In the genomic region with DNA sequence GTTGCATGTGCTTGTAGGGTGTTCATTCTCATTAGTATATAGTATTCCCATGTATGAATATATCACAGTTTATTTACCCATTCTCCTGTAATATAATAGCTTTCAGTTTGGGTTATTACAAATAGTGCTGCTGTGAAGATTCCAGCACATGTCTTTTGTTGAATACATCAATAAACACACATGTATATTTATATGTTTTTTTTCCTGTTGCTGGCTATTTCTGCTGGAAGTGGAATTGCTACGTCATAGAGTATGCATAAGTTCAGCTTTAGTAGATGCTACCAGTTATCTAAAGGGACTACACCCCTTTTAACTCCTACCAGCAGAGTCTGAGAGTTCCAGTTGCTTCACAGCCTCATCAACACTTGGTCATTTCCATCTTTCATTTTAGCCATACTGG, we compare ENCODE assay signal across 1 cellular context.
TF ChIP-seq lines count a peak whose summit lies in the region.

No MANE protein-coding gene starts in this region.

TF ChIP-seq in HepG2, 621 proteins besides CTCF, POLR2A, EP300 and RAD21:
- no peak for TF ChIP-seq ZNF496 (CRISPR knock-in tag; IDR thresholded peaks at IDR 0.05; ENCODE audit: insufficient replicate concordance)
- TF ChIP-seq HNRNPLL (IDR thresholded peaks at IDR 0.05; ENCODE audit: low read depth, low read length, poor library complexity, severe bottlenecking), result no peak
- TF ChIP-seq FOXC1 (CRISPR knock-in tag; IDR thresholded peaks at IDR 0.05; ENCODE audit: borderline replicate concordance), result no peak
- TF ChIP-seq ZIK1 (CRISPR knock-in tag; IDR thresholded peaks at IDR 0.05; ENCODE audit: borderline replicate concordance, low read depth), result no peak
- TF ChIP-seq, protein P1, sequence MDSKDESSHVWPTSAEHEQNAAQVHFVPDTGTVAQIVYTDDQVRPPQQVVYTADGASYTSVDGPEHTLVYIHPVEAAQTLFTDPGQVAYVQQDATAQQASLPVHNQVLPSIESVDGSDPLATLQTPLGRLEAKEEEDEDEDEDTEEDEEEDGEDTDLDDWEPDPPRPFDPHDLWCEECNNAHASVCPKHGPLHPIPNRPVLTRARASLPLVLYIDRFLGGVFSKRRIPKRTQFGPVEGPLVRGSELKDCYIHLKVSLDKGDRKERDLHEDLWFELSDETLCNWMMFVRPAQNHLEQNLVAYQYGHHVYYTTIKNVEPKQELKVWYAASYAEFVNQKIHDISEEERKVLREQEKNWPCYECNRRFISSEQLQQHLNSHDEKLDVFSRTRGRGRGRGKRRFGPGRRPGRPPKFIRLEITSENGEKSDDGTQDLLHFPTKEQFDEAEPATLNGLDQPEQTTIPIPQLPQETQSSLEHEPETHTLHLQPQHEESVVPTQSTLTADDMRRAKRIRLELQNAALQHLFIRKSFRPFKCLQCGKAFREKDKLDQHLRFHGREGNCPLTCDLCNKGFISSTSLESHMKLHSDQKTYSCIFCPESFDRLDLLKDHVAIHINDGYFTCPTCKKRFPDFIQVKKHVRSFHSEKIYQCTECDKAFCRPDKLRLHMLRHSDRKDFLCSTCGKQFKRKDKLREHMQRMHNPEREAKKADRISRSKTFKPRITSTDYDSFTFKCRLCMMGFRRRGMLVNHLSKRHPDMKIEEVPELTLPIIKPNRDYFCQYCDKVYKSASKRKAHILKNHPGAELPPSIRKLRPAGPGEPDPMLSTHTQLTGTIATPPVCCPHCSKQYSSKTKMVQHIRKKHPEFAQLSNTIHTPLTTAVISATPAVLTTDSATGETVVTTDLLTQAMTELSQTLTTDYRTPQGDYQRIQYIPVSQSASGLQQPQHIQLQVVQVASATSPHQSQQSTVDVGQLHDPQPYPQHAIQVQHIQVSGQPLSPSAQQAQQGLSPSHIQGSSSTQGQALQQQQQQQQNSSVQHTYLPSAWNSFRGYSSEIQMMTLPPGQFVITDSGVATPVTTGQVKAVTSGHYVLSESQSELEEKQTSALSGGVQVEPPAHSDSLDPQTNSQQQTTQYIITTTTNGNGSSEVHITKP (CRISPR knock-in tag; IDR thresholded peaks at IDR 0.05; ENCODE audit: low read depth), result no peak
- no peak for TF ChIP-seq POGZ (CRISPR knock-in tag; IDR thresholded peaks at IDR 0.05)
- no peak for TF ChIP-seq CCAR2 (optimal IDR thresholded peaks at IDR 0.05; ENCODE audit: low read depth, low read length)
- no peak for TF ChIP-seq TOE1 (CRISPR knock-in tag; IDR thresholded peaks at IDR 0.05)
- TF ChIP-seq, protein P2, sequence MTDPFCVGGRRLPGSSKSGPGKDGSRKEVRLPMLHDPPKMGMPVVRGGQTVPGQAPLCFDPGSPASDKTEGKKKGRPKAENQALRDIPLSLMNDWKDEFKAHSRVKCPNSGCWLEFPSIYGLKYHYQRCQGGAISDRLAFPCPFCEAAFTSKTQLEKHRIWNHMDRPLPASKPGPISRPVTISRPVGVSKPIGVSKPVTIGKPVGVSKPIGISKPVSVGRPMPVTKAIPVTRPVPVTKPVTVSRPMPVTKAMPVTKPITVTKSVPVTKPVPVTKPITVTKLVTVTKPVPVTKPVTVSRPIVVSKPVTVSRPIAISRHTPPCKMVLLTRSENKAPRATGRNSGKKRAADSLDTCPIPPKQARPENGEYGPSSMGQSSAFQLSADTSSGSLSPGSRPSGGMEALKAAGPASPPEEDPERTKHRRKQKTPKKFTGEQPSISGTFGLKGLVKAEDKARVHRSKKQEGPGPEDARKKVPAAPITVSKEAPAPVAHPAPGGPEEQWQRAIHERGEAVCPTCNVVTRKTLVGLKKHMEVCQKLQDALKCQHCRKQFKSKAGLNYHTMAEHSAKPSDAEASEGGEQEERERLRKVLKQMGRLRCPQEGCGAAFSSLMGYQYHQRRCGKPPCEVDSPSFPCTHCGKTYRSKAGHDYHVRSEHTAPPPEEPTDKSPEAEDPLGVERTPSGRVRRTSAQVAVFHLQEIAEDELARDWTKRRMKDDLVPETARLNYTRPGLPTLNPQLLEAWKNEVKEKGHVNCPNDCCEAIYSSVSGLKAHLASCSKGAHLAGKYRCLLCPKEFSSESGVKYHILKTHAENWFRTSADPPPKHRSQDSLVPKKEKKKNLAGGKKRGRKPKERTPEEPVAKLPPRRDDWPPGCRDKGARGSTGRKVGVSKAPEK (CRISPR knock-in tag; IDR thresholded peaks at IDR 0.05; ENCODE audit: borderline replicate concordance), result no peak
- no peak for TF ChIP-seq CENPX (CRISPR knock-in tag; IDR thresholded peaks at IDR 0.05)
- TF ChIP-seq, protein P3, sequence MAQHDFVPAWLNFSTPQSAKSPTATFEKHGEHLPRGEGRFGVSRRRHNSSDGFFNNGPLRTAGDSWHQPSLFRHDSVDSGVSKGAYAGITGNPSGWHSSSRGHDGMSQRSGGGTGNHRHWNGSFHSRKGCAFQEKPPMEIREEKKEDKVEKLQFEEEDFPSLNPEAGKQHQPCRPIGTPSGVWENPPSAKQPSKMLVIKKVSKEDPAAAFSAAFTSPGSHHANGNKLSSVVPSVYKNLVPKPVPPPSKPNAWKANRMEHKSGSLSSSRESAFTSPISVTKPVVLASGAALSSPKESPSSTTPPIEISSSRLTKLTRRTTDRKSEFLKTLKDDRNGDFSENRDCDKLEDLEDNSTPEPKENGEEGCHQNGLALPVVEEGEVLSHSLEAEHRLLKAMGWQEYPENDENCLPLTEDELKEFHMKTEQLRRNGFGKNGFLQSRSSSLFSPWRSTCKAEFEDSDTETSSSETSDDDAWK (CRISPR knock-in tag; IDR thresholded peaks at IDR 0.05), result no peak
- TF ChIP-seq ETV5 (CRISPR knock-in tag; IDR thresholded peaks at IDR 0.05; ENCODE audit: borderline replicate concordance), result no peak
- TF ChIP-seq EZH2 (conservative IDR thresholded peaks at IDR 0.05; ENCODE audit: low read depth, low read length), result no peak
- TF ChIP-seq ZNF256 (CRISPR knock-in tag; conservative IDR thresholded peaks at IDR 0.05), result no peak
- TF ChIP-seq, protein P4, sequence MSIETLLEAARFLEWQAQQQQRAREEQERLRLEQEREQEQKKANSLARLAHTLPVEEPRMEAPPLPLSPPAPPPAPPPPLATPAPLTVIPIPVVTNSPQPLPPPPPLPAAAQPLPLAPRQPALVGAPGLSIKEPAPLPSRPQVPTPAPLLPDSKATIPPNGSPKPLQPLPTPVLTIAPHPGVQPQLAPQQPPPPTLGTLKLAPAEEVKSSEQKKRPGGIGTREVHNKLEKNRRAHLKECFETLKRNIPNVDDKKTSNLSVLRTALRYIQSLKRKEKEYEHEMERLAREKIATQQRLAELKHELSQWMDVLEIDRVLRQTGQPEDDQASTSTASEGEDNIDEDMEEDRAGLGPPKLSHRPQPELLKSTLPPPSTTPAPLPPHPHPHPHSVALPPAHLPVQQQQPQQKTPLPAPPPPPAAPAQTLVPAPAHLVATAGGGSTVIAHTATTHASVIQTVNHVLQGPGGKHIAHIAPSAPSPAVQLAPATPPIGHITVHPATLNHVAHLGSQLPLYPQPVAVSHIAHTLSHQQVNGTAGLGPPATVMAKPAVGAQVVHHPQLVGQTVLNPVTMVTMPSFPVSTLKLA (IDR thresholded peaks at IDR 0.05), result peak; percentile 97
- TF ChIP-seq, protein P5, sequence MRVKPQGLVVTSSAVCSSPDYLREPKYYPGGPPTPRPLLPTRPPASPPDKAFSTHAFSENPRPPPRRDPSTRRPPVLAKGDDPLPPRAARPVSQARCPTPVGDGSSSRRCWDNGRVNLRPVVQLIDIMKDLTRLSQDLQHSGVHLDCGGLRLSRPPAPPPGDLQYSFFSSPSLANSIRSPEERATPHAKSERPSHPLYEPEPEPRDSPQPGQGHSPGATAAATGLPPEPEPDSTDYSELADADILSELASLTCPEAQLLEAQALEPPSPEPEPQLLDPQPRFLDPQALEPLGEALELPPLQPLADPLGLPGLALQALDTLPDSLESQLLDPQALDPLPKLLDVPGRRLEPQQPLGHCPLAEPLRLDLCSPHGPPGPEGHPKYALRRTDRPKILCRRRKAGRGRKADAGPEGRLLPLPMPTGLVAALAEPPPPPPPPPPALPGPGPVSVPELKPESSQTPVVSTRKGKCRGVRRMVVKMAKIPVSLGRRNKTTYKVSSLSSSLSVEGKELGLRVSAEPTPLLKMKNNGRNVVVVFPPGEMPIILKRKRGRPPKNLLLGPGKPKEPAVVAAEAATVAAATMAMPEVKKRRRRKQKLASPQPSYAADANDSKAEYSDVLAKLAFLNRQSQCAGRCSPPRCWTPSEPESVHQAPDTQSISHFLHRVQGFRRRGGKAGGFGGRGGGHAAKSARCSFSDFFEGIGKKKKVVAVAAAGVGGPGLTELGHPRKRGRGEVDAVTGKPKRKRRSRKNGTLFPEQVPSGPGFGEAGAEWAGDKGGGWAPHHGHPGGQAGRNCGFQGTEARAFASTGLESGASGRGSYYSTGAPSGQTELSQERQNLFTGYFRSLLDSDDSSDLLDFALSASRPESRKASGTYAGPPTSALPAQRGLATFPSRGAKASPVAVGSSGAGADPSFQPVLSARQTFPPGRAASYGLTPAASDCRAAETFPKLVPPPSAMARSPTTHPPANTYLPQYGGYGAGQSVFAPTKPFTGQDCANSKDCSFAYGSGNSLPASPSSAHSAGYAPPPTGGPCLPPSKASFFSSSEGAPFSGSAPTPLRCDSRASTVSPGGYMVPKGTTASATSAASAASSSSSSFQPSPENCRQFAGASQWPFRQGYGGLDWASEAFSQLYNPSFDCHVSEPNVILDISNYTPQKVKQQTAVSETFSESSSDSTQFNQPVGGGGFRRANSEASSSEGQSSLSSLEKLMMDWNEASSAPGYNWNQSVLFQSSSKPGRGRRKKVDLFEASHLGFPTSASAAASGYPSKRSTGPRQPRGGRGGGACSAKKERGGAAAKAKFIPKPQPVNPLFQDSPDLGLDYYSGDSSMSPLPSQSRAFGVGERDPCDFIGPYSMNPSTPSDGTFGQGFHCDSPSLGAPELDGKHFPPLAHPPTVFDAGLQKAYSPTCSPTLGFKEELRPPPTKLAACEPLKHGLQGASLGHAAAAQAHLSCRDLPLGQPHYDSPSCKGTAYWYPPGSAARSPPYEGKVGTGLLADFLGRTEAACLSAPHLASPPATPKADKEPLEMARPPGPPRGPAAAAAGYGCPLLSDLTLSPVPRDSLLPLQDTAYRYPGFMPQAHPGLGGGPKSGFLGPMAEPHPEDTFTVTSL (CRISPR knock-in tag; IDR thresholded peaks at IDR 0.05; ENCODE audit: borderline replicate concordance), result no peak
- TF ChIP-seq CREB1 (IDR thresholded peaks at IDR 0.05), result peak; percentile 76
- TF ChIP-seq CREB1 (CRISPR knock-in tag; IDR thresholded peaks at IDR 0.05), result no peak
- no peak for TF ChIP-seq ZSCAN30 (CRISPR knock-in tag; IDR thresholded peaks at IDR 0.05)
